30 cellular contexts compared by ENCODE assay signal in genomic region chr12:24349051-24349780, GRCh38.
"Had no signal": no experiment of that assay in that cellular context is flagged by ENCODE, and none has a peak within 500 bp of the region (broad histone marks: within the 10 kb centered on the region; RNA-seq: fewer than 3 reads in every experiment).

No MANE protein-coding gene starts in this region.

- H3K9me3 ChIP-seq: neutrophil, psoas muscle, right atrium auricular region, right lobe of liver, suprapubic skin, thoracic aorta, tibial artery, upper lobe of right lung had no signal

- H3K4me3 ChIP-seq: left ventricle myocardium inferior, lung, neural progenitor cell, psoas muscle, right atrium auricular region, right lobe of liver, smooth muscle cell, suprapubic skin, thoracic aorta, tibial artery, upper lobe of right lung had no signal

- FAIRE-seq: islet of Langerhans, kidney, urothelium cell line had no signal

- H3K36me3 ChIP-seq: left ventricle myocardium inferior, neural progenitor cell, neutrophil, right atrium auricular region, right lobe of liver, suprapubic skin, thoracic aorta, tibial artery, upper lobe of right lung had no signal

- ATAC-seq: left colon, natural killer cell, psoas muscle, right lobe of liver, upper lobe of right lung had no signal

- H3K27ac ChIP-seq: left ventricle myocardium inferior, neural progenitor cell, neutrophil, parathyroid adenoma, psoas muscle, right atrium auricular region, right lobe of liver, suprapubic skin, thoracic aorta, tibial artery, upper lobe of right lung had no signal

- H3K4me1 ChIP-seq: left ventricle myocardium inferior, parathyroid adenoma, psoas muscle, right atrium auricular region, right lobe of liver, suprapubic skin, tibial artery, upper lobe of right lung had no signal

- H3K36me3 Mint-ChIP-seq: naive B cell, natural killer cell had no signal

- DNase-seq: hypothalamus; immature natural killer cell; kidney; left colon; left ventricle myocardium inferior; mesendoderm; naive B cell; natural killer cell; nephron progenitor cell; occipital lobe; psoas muscle; right lobe of liver; stimulated activated CD4-positive, alpha-beta T cell treated with anti-CD3 and anti-CD28 coated beads, Interleukin-1b, Interleukin-23, amount 100 ng/mL, for 48 hours; stimulated activated CD4-positive, alpha-beta T cell treated with anti-CD3 and anti-CD28 coated beads, Interleukin-4, amount 100 ng/mL, for 1 hour; stimulated activated naive CD4-positive, alpha-beta T cell; tibial artery; trophoblast cell; upper lobe of right lung had no signal

- H3K27ac Mint-ChIP-seq: immature natural killer cell; mesothelial cell of epicardium; natural killer cell; nephron progenitor cell; neural progenitor cell; stimulated activated naive CD8-positive, alpha-beta T cell treated with anti-CD3 and anti-CD28 coated beads, Interleukin-15, Interleukin-2, amounts not matched to agents 100 ng/mL and 50 ng/mL, for 24 hours had no signal

- H3K4me2 ChIP-seq: neural progenitor cell, smooth muscle cell had no signal

- H3K9ac ChIP-seq: neural progenitor cell, parathyroid adenoma had no signal

- H2AFZ ChIP-seq: neural progenitor cell, parathyroid adenoma had no signal

- H3K4me1 Mint-ChIP-seq: immature natural killer cell, natural killer cell, nephron progenitor cell had no signal

- H3K27me3 Mint-ChIP-seq: naive B cell; stimulated activated naive CD8-positive, alpha-beta T cell treated with anti-CD3 and anti-CD28 coated beads, Interleukin-15, Interleukin-2, amounts not matched to agents 100 ng/mL and 50 ng/mL, for 24 hours had no signal

- H3K79me2 ChIP-seq: parathyroid adenoma had no signal

- H3K27me3 ChIP-seq: neural progenitor cell, neutrophil, right atrium auricular region, right lobe of liver, suprapubic skin, tibial artery, upper lobe of right lung had no signal

- H3K4me3 Mint-ChIP-seq: immature natural killer cell; mesothelial cell of epicardium; natural killer cell; nephron progenitor cell; neural progenitor cell; stimulated activated naive CD8-positive, alpha-beta T cell treated with anti-CD3 and anti-CD28 coated beads, Interleukin-15, Interleukin-2, amounts not matched to agents 100 ng/mL and 50 ng/mL, for 24 hours had no signal
